In the genomic region with DNA sequence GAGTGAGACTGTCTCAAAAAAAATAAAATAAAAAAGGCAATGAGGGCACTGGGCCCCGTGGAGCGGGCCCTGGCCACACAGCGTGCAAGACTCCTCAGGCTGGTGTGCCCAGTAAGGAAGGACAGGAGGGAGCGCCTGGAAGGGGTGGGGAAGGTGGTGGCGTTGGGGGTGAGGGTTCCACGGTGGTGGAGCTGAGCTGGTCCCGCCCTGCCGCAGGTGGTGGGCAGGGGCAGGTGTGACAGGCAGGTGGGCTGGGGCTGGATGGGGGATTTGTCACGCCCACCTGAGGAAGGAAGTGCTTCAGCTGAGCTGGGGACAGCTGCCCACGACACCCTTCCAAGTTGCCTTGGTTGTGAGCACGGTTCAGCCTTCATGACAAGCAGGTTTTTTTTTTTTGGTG, we compare ENCODE assay signal across 20 cellular contexts. TPM values are rescaled to one million over a fixed set of nuclear protein-coding genes. Genes with fewer than 3 reads are reported as not detected.
A peak's percentile ranks its signal among the peaks of the same experiment; 100 is the strongest.
DNase-seq lines count a peak whose midpoint lies in the region; ATAC-seq and TF ChIP-seq lines count a peak whose summit lies in the region.
"Had no signal": no experiment of that assay in that cellular context is flagged by ENCODE, and none has a peak within 500 bp of the region (broad histone marks: within the 10 kb centered on the region; RNA-seq: fewer than 3 reads in every experiment).

No MANE protein-coding gene starts in this region.

- H3K4me3 ChIP-seq in mesenchymal stem cell (ENCODE audit: insufficient read depth in 1 of 2, low read depth in 1 of 2, low read length in 2 of 2) = no peak overlapping the region
- H3K4me3 ChIP-seq: BLaER1 had no signal

- H3K27me3 Mint-ChIP-seq in stimulated activated naive CD8-positive, alpha-beta T cell treated with anti-CD3 and anti-CD28 coated beads, Interleukin-15, amount 100 ng/mL, for 72 hours = peaks cover 56% of the 10 kb centered on the region
- peaks cover 23% of the 10 kb centered on the region for H3K27me3 Mint-ChIP-seq in WTC11 (ENCODE audit: low read depth)
- peaks cover 28% of the 10 kb centered on the region for H3K27me3 Mint-ChIP-seq in neural crest cell (ENCODE audit: low read depth)

- H2AK5ac ChIP-seq in mesenchymal stem cell (ENCODE audit: low read length, severe bottlenecking) = no peak overlapping the region

- H3K4ac ChIP-seq in mesenchymal stem cell (ENCODE audit: low read depth in 1 of 2, low read length in 2 of 2) = no peak overlapping the region

- no peak overlapping the region for H3K4me3 Mint-ChIP-seq in stimulated activated naive CD8-positive, alpha-beta T cell treated with anti-CD3 and anti-CD28 coated beads, Interleukin-15, amount 100 ng/mL, for 72 hours
- H3K4me3 Mint-ChIP-seq in WTC11 = no peak overlapping the region
- peak overlapping the region; percentile 38 for H3K4me3 Mint-ChIP-seq in neural crest cell
- H3K4me3 Mint-ChIP-seq: CD4-positive, alpha-beta memory T cell had no signal

- no peak overlapping the region for H4K8ac ChIP-seq in mesenchymal stem cell (ENCODE audit: low read length)

- no peaks in the 10 kb centered on the region for H3K36me3 ChIP-seq in mesenchymal stem cell (ENCODE audit: control insufficient read depth in 1 of 2, insufficient read depth in 2 of 2, low read depth in 1 of 2, low read length in 2 of 2)
- H3K36me3 ChIP-seq: BLaER1 had no signal

- TF ChIP-seq CTCF in WTC11 (IDR thresholded peaks at IDR 0.05) = no peak
- TF ChIP-seq CTCF in neural crest cell (conservative IDR thresholded peaks at IDR 0.05) = no peak

- no peak overlapping the region for H2BK5ac ChIP-seq in mesenchymal stem cell (ENCODE audit: low read depth, low read length, poor library complexity, severe bottlenecking)

- peaks cover 8 to 78% of the 10 kb centered on the region in 2 experiments for H3K27me3 ChIP-seq in mesenchymal stem cell (ENCODE audit: control insufficient read depth in 1 of 2, insufficient read depth in 1 of 2, low read length in 2 of 2)
- H3K27me3 ChIP-seq: BLaER1 had no signal

- H3K18ac ChIP-seq in mesenchymal stem cell (ENCODE audit: low read depth in 1 of 2, low read length in 2 of 2) = no peak overlapping the region

- peaks cover 17% of the 10 kb centered on the region for H3K4me1 ChIP-seq in mesenchymal stem cell (ENCODE audit: control insufficient read depth, insufficient read depth, low read depth, low read length)

- no peak for DNase-seq in stimulated activated naive CD8-positive, alpha-beta T cell treated with anti-CD3 and anti-CD28 coated beads, Interleukin-15, amount 100 ng/mL, for 72 hours
- no peak for DNase-seq in stimulated activated naive CD8-positive, alpha-beta T cell treated with anti-CD3 and anti-CD28 coated beads, Interleukin-15, Interleukin-2, amounts not matched to agents 100 U/mL and 50 U/mL, for 24 hours
- DNase-seq in WTC11 (ENCODE audit: low spot score) (no peak), neural crest cell (ENCODE audit: low read depth, low spot score) (no peak), sciatic nerve (ENCODE audit: low spot score) (no peak), D341Med (ENCODE audit: low spot score) (no peak), mesenchymal stem cell (no peak)
- DNase-seq: 8988T; Calu3; CD4-positive, alpha-beta memory T cell; DMS 273 treated with DMSO at 0.1 percent for 48 hours; DMS53; KG1 had no signal

- no peak overlapping the region for H3K14ac ChIP-seq in mesenchymal stem cell (ENCODE audit: low read length in 2 of 2)

- CTCF ChIA-PET in WTC11 (lab: Charles Lee) = interaction anchor here (1.2 to 2.0 kb wide), 3 partner anchors 11 to 22 kb away, joined by 4 to 7 read pairs (median 7); partner anchors contain the start of gene FUOM

- H3K4me2 ChIP-seq in mesenchymal stem cell (ENCODE audit: low read length, poor library complexity, severe bottlenecking) = no peak overlapping the region
- H3K4me2 ChIP-seq: BLaER1 had no signal

- no peak overlapping the region for H3K27ac ChIP-seq in mesenchymal stem cell (ENCODE audit: low read length, poor library complexity, severe bottlenecking)
- H3K27ac ChIP-seq: BLaER1 had no signal

- no peaks in the 10 kb centered on the region for H3K9me3 Mint-ChIP-seq in stimulated activated naive CD8-positive, alpha-beta T cell treated with anti-CD3 and anti-CD28 coated beads, Interleukin-15, amount 100 ng/mL, for 72 hours
- H3K9me3 Mint-ChIP-seq in WTC11 = peaks cover 6% of the 10 kb centered on the region
- peaks cover 6% of the 10 kb centered on the region for H3K9me3 Mint-ChIP-seq in neural crest cell
- H3K9me3 Mint-ChIP-seq: CD4-positive, alpha-beta memory T cell had no signal

- POLR2A ChIA-PET in WTC11 (lab: Charles Lee) = interaction anchor here (0.7 kb wide), 1 partner anchor 419 kb away, joined by 3 read pairs; no protein-coding TSS in a partner anchor

- H3K9ac ChIP-seq in mesenchymal stem cell (ENCODE audit: low read length) = no peak overlapping the region
- H3K9ac ChIP-seq: BLaER1 had no signal

- no peak overlapping the region for H3K23ac ChIP-seq in mesenchymal stem cell (ENCODE audit: low read length in 2 of 2)

- no peak overlapping the region for H2BK15ac ChIP-seq in mesenchymal stem cell (ENCODE audit: low read depth, poor library complexity, severe bottlenecking)

- H3K27ac Mint-ChIP-seq in stimulated activated naive CD8-positive, alpha-beta T cell treated with anti-CD3 and anti-CD28 coated beads, Interleukin-15, amount 100 ng/mL, for 72 hours = no peak overlapping the region
- H3K27ac Mint-ChIP-seq in WTC11 (no peak overlapping the region), neural crest cell (ENCODE audit: unreplicated experiment) (no peak overlapping the region)
- H3K27ac Mint-ChIP-seq: CD14-positive monocyte; CD4-positive, alpha-beta memory T cell had no signal

- H3K36me3 Mint-ChIP-seq in WTC11 (no peaks in the 10 kb centered on the region), neural crest cell (ENCODE audit: low read depth) (peaks cover 2% of the 10 kb centered on the region)
- H3K36me3 Mint-ChIP-seq: CD14-positive monocyte; CD4-positive, alpha-beta memory T cell had no signal

- H3K9me3 ChIP-seq in mesenchymal stem cell (ENCODE audit: control insufficient read depth, low read length) = no peaks in the 10 kb centered on the region

- H4K91ac ChIP-seq in mesenchymal stem cell (ENCODE audit: low read length) = no peak overlapping the region

- no peaks in the 10 kb centered on the region for H3K4me1 Mint-ChIP-seq in stimulated activated naive CD8-positive, alpha-beta T cell treated with anti-CD3 and anti-CD28 coated beads, Interleukin-15, amount 100 ng/mL, for 72 hours
- H3K4me1 Mint-ChIP-seq in WTC11 (peaks cover 15% of the 10 kb centered on the region), neural crest cell (peaks cover 9% of the 10 kb centered on the region)
- H3K4me1 Mint-ChIP-seq: CD14-positive monocyte had no signal

- no peak overlapping the region for H2BK12ac ChIP-seq in mesenchymal stem cell (ENCODE audit: low read length in 2 of 2)

- no peak overlapping the region for H2BK120ac ChIP-seq in mesenchymal stem cell (ENCODE audit: low read depth, low read length)

- WGBS in mesenchymal stem cell = 81% methylated on average over 11 of the region's 11 CpGs

- intact Hi-C loops in sciatic nerve (cut with DNase I) = no loop called here

- no peak overlapping the region for H2AFZ ChIP-seq in mesenchymal stem cell (ENCODE audit: low read depth, low read length)

- ATAC-seq in stimulated activated naive CD8-positive, alpha-beta T cell treated with anti-CD3 and anti-CD28 coated beads, Interleukin-15, amount 100 ng/mL, for 72 hours = peak; percentile 11
- no peak for ATAC-seq in stimulated activated naive CD8-positive, alpha-beta T cell treated with anti-CD3 and anti-CD28 coated beads, Interleukin-15, Interleukin-2, amounts not matched to agents 100 U/mL and 50 U/mL, for 24 hours
- ATAC-seq in WTC11 = peak; percentile 9; the same call in 1 of the 2 replicates
- peak; percentile 5 for ATAC-seq in sciatic nerve
- no peak for ATAC-seq in GM18520 (IDR thresholded peaks at IDR 0.05; ENCODE audit: unreplicated experiment)
- ATAC-seq: HCT116 had no signal

- H3K79me1 ChIP-seq in mesenchymal stem cell (replicated peaks; ENCODE audit: low read length, poor library complexity, severe bottlenecking) = no peaks in the 10 kb centered on the region

TF ChIP-seq in WTC11, 78 proteins besides CTCF, POLR2A, EP300 and RAD21 (continues in another document):
- no peak for TF ChIP-seq SMAD3 (CRISPR knock-in tag; IDR thresholded peaks at IDR 0.05; ENCODE audit: borderline replicate concordance)
- TF ChIP-seq RORB (CRISPR knock-in tag; IDR thresholded peaks at IDR 0.05) = no peak
- TF ChIP-seq, protein P1, sequence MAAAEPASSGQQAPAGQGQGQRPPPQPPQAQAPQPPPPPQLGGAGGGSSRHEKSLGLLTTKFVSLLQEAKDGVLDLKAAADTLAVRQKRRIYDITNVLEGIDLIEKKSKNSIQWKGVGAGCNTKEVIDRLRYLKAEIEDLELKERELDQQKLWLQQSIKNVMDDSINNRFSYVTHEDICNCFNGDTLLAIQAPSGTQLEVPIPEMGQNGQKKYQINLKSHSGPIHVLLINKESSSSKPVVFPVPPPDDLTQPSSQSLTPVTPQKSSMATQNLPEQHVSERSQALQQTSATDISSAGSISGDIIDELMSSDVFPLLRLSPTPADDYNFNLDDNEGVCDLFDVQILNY (CRISPR knock-in tag; IDR thresholded peaks at IDR 0.05) = no peak

RNA-seq across cellular contexts. Expression of gene PRAP1, which starts 0.8 kb away (rescaled TPM):
- total RNA-seq in WTC11 (2021) (0.31 to 0.48 TPM in 2 of 3 replicates, not detected in the other), neural crest cell (not detected in 2 replicates), sciatic nerve (9.9 TPM)
- polyA plus RNA-seq in mesenchymal stem cell (2013, experiment 1 of 2) = not detected
- polyA plus RNA-seq in mesenchymal stem cell (2013, experiment 2 of 2) = not detected
- total RNA-seq: A673; Calu3; CD4-positive, alpha-beta memory T cell; H4 had no signal
- polyA plus RNA-seq: AG04450; CD14-positive monocyte; CD4-positive, alpha-beta memory T cell had no signal

RNA-seq across cellular contexts. Expression of gene CALY, which starts 9.7 kb away (rescaled TPM):
- total RNA-seq in WTC11 (2021) (0.63 to 1.8 TPM (median 1.4 TPM) in 3 replicates), neural crest cell (0.82 and 0.89 TPM in 2 replicates), sciatic nerve (0.98 TPM)
- polyA plus RNA-seq in mesenchymal stem cell (2013, experiment 1 of 2) = 0.54 TPM
- 0.47 TPM for polyA plus RNA-seq in mesenchymal stem cell (2013, experiment 2 of 2)
- total RNA-seq: A673, Calu3, H4 had no signal
- polyA plus RNA-seq: CD14-positive monocyte had no signal

RNA-seq across cellular contexts. Expression of gene FUOM, which starts 11.4 kb away (rescaled TPM):
- total RNA-seq in WTC11 (2021) = 31.3 to 40.5 TPM (median 33.8 TPM) in 3 replicates
- total RNA-seq in neural crest cell = 18.1 and 18.3 TPM in 2 replicates
- 35.2 TPM for total RNA-seq in sciatic nerve
- polyA plus RNA-seq in mesenchymal stem cell (2013, experiment 1 of 2) = 38.2 TPM
- 37.0 TPM for polyA plus RNA-seq in mesenchymal stem cell (2013, experiment 2 of 2)

RNA-seq across cellular contexts. Expression of gene ECHS1, which starts 26.7 kb away (rescaled TPM):
- total RNA-seq in WTC11 (2021) (84.1 to 91.8 TPM (median 88.8 TPM) in 3 replicates), neural crest cell (98.1 and 103 TPM in 2 replicates), sciatic nerve (64.1 TPM)
- polyA plus RNA-seq in mesenchymal stem cell (2013, experiment 1 of 2) = 78.5 TPM
- 77.3 TPM for polyA plus RNA-seq in mesenchymal stem cell (2013, experiment 2 of 2)

RNA-seq across cellular contexts. Expression of gene PAOX, which starts 32.6 kb away (rescaled TPM):
- total RNA-seq in WTC11 (2021) (3.6 to 5.6 TPM (median 5.2 TPM) in 3 replicates), neural crest cell (8.8 and 9.7 TPM in 2 replicates), sciatic nerve (9.6 TPM)
- polyA plus RNA-seq in mesenchymal stem cell (2013, experiment 1 of 2) = 4.3 TPM
- 4.0 TPM for polyA plus RNA-seq in mesenchymal stem cell (2013, experiment 2 of 2)
- total RNA-seq: H4 had no signal

Comparison
In these comparisons a context has a peak if more than half of its experiments do, and no peak if none do; other contexts are left out.
1. ATAC-seq: peak in stimulated activated naive CD8-positive, alpha-beta T cell treated with anti-CD3 and anti-CD28 coated beads, Interleukin-15, amount 100 ng/mL, for 72 hours (single experiment), WTC11 (single experiment) and sciatic nerve (single experiment); none in stimulated activated naive CD8-positive, alpha-beta T cell treated with anti-CD3 and anti-CD28 coated beads, Interleukin-15, Interleukin-2, amounts not matched to agents 100 U/mL and 50 U/mL, for 24 hours (single experiment) and GM18520 (single experiment).